ENCODE assay signal across 21 cellular contexts in the genomic region with DNA sequence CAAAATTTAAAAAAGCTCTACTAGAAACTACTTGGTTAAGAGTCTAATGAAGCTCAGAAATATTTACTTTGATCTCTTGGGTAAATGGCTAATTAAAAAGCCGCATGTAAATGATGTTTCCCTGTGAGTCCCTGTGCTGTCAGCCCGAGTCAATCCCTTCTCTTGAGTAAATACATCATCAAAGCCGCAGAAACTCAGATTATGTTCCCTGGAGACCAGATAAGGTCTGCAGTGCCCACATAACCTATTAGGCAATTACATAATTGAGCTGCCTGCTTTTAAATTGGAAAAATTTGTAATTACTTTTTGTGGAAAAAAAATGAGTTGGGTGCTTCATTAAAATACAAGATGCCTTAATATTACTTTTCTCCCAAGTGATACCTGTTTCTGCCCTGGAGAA.
DNase-seq lines count a peak whose midpoint lies in the region.
"Had no signal": no experiment of that assay in that cellular context is flagged by ENCODE, and none has a peak within 500 bp of the region (broad histone marks: within the 10 kb centered on the region; RNA-seq: fewer than 3 reads in every experiment).

No MANE protein-coding gene starts in this region.

- peak; percentile 39 for DNase-seq in DMS153 (lab: John Stamatoyannopoulos, UW)
- no peak for DNase-seq in DMS153 treated with DMSO at 0.1 percent for 48 hours (lab: John Stamatoyannopoulos, UW; ENCODE audit: unreplicated experiment)
- DNase-seq in D341Med (ENCODE audit: low spot score), result peak; percentile 53
- DNase-seq in NCI-H1930 (lab: John Stamatoyannopoulos, UW), result peak; percentile 27 to 62
- peak; percentile 63 for DNase-seq in SK-N-DZ (ENCODE audit: low spot score)
- DNase-seq in substantia nigra (lab: John Stamatoyannopoulos, UW), result no peak
- no peak for DNase-seq in DMS53 (lab: John Stamatoyannopoulos, UW)
- no peak for DNase-seq in stimulated activated CD4-positive, alpha-beta T cell treated with anti-CD3 and anti-CD28 coated beads, Interleukin-4, amount 100 ng/mL, for 24 hours
- DNase-seq: ACHN; C1 segment of cervical spinal cord; Calu3; CD8-positive, alpha-beta T cell; DMS79; Kasumi-1; NCI-H187; NCI-H2227 treated with DMSO at 0.1 percent for 48 hours; NCI-H510A treated with DMSO at 0.1 percent for 48 hours; SW 1271; T-helper 2 cell had no signal

- H3K27ac ChIP-seq in substantia nigra (ENCODE audit: low read depth, low read length, poor library complexity, severe bottlenecking), result no peak overlapping the region
- H3K27ac ChIP-seq: 22Rv1, SJSA1 had no signal

Comparison
In these comparisons a context has a peak if more than half of its experiments do, and no peak if none do; other contexts are left out.
1. DNase-seq: peak in DMS153 (single experiment), D341Med (single experiment), NCI-H1930 (2 of 2) and SK-N-DZ (single experiment); none in DMS153 treated with DMSO at 0.1 percent for 48 hours (single experiment), substantia nigra (0 of 49), DMS53 (single experiment) and stimulated activated CD4-positive, alpha-beta T cell treated with anti-CD3 and anti-CD28 coated beads, Interleukin-4, amount 100 ng/mL, for 24 hours (single experiment).